Comparison of ENCODE assay signal across 36 cellular contexts in the genomic region with DNA sequence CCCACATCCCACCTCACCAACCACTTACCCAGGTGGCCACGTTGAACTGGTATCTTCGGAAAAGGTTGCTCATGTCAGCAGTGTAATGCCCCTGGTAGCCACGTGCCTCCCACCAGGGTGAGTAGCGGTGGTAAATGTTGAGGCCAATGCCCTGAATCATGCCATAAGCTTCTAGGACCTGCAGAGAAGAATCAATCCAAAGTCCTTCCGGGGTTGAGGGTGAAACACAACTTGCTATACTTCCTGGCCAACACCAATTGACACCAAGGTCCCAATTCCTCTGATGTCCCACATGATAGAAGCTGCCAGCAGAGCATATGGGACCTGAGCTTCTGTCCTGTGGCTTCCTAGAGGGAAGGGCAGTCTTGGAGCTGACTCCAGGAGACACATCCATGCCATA.
"Had no signal": no experiment of that assay in that cellular context is flagged by ENCODE, and none has a peak within 500 bp of the region (broad histone marks: within the 10 kb centered on the region; RNA-seq: fewer than 3 reads in every experiment).

No MANE protein-coding gene starts in this region.

- H3K9me3 Mint-ChIP-seq: activated CD4-positive, alpha-beta memory T cell treated with anti-CD3 and anti-CD28 coated beads for 36 hours; activated CD4-positive, alpha-beta T cell treated with anti-CD3 and anti-CD28 coated beads, Interleukin-2, amount 10 ng/mL, durations not matched to agents 24 days and 14 days; activated naive CD4-positive, alpha-beta T cell treated with anti-CD3 and anti-CD28 coated beads for 36 hours; activated naive CD4-positive, alpha-beta T cell treated with anti-CD3 and anti-CD28 coated beads, Interleukin-2, amount 50 U/mL, for 24 hours; activated naive CD8-positive, alpha-beta T cell treated with anti-CD3 and anti-CD28 coated beads for 36 hours; activated naive CD8-positive, alpha-beta T cell treated with anti-CD3 and anti-CD28 coated beads, Interleukin-2, amount 50 U/mL, for 24 hours; activated T-helper 1 cell treated with anti-CD3 and anti-CD28 coated beads, Interleukin-12 subunit alpha, Interleukin-12 subunit beta, Interleukin-2, Interleukin-4 antibody, amounts not matched to agents 30 ng/mL and 10 ng/mL and 1 ng/mL, durations not matched to agents 14 hours and 24 hours and 36 hours; activated T-helper 2 cell treated with anti-CD3 and anti-CD28 coated beads, Interferon-gamma antibody, Interleukin-2, Interleukin-4, amounts not matched to agents 10 μg/mL and 5 μg/mL and 100 μg/mL, durations not matched to agents 14 hours and 24 hours and 36 hours; effector memory CD8-positive, alpha-beta T cell; T-helper 2 cell treated with Interferon-gamma antibody and Interleukin-4, amounts not matched to agents 5 μg/mL and 100 μg/mL, for 36 hours had no signal

- H3K27ac ChIP-seq: adrenal gland, body of pancreas, esophagus muscularis mucosa, foreskin keratinocyte, gastrocnemius medialis, heart left ventricle had no signal

- H3K4me1 Mint-ChIP-seq: activated CD4-positive, alpha-beta T cell treated with anti-CD3 and anti-CD28 coated beads for 36 hours; activated CD4-positive, alpha-beta T cell treated with anti-CD3 and anti-CD28 coated beads, Interleukin-2, amount 10 ng/mL, durations not matched to agents 24 days and 14 days; activated CD8-positive, alpha-beta memory T cell treated with anti-CD3 and anti-CD28 coated beads, Interleukin-2, amount 10 ng/mL, durations not matched to agents 7 days and 5 days; activated naive CD4-positive, alpha-beta T cell treated with anti-CD3 and anti-CD28 coated beads, Interleukin-2, amount 50 U/mL, for 24 hours; activated naive CD8-positive, alpha-beta T cell treated with anti-CD3 and anti-CD28 coated beads for 36 hours; activated naive CD8-positive, alpha-beta T cell treated with anti-CD3 and anti-CD28 coated beads, Interleukin-2, amount 50 U/mL, for 24 hours; T-helper 17 cell had no signal

- H3K9me3 ChIP-seq: adrenal gland, body of pancreas, esophagus muscularis mucosa, gastrocnemius medialis, heart left ventricle had no signal

- H3K4me3 Mint-ChIP-seq: activated CD4-positive, alpha-beta memory T cell treated with anti-CD3 and anti-CD28 coated beads for 36 hours; activated CD4-positive, alpha-beta T cell treated with anti-CD3 and anti-CD28 coated beads for 36 hours; activated CD4-positive, alpha-beta T cell treated with anti-CD3 and anti-CD28 coated beads, Interleukin-2, amount 10 ng/mL, durations not matched to agents 24 days and 14 days; activated CD8-positive, alpha-beta memory T cell treated with anti-CD3 and anti-CD28 coated beads, Interleukin-2, amount 10 ng/mL, durations not matched to agents 7 days and 5 days; activated CD8-positive, alpha-beta T cell treated with anti-CD3 and anti-CD28 coated beads, Interleukin-2, amount 10 ng/mL, durations not matched to agents 7 days and 5 days; activated naive CD4-positive, alpha-beta T cell treated with anti-CD3 and anti-CD28 coated beads for 36 hours; activated naive CD4-positive, alpha-beta T cell treated with anti-CD3 and anti-CD28 coated beads, Interleukin-2, amount 50 U/mL, for 24 hours; activated naive CD8-positive, alpha-beta T cell treated with anti-CD3 and anti-CD28 coated beads for 36 hours; activated naive CD8-positive, alpha-beta T cell treated with anti-CD3 and anti-CD28 coated beads, Interleukin-2, amount 50 U/mL, for 24 hours; activated T-helper 1 cell treated with anti-CD3 and anti-CD28 coated beads, Interleukin-12 subunit alpha, Interleukin-12 subunit beta, Interleukin-2, Interleukin-4 antibody, amounts not matched to agents 30 ng/mL and 10 ng/mL and 1 ng/mL, durations not matched to agents 14 hours and 24 hours and 36 hours; effector memory CD8-positive, alpha-beta T cell; T-helper 17 cell; T-helper 2 cell treated with Interferon-gamma antibody and Interleukin-4, amounts not matched to agents 5 μg/mL and 100 μg/mL, for 36 hours had no signal

- DNase-seq: activated CD4-positive, alpha-beta memory T cell treated with anti-CD3 and anti-CD28 coated beads for 36 hours; activated CD4-positive, alpha-beta T cell treated with anti-CD3 and anti-CD28 coated beads for 36 hours; activated CD4-positive, alpha-beta T cell treated with anti-CD3 and anti-CD28 coated beads, Interleukin-2, amount 10 ng/mL, durations not matched to agents 24 days and 14 days; activated CD4-positive, CD25-positive, alpha-beta regulatory T cell; activated CD4-positive, CD25-positive, alpha-beta regulatory T cell treated with anti-CD3 and anti-CD28 coated beads, Interleukin-2, amount 50 U/mL, for 72 hours; activated CD8-positive, alpha-beta memory T cell treated with anti-CD3 and anti-CD28 coated beads, Interleukin-2, amount 10 ng/mL, durations not matched to agents 7 days and 5 days; activated CD8-positive, alpha-beta memory T cell treated with anti-CD3 and anti-CD28 coated beads, Interleukin-2, amount 50 U/mL, for 4 hours; activated CD8-positive, alpha-beta T cell treated with anti-CD3 and anti-CD28 coated beads, Interleukin-2, amount 10 ng/mL, durations not matched to agents 7 days and 5 days; activated effector memory CD4-positive, alpha-beta T cell treated with anti-CD3 and anti-CD28 coated beads, Interleukin-2, amount 50 U/mL, for 16 hours; activated naive CD4-positive, alpha-beta T cell treated with anti-CD3 and anti-CD28 coated beads for 36 hours; activated naive CD8-positive, alpha-beta T cell treated with anti-CD3 and anti-CD28 coated beads for 36 hours; activated naive CD8-positive, alpha-beta T cell treated with anti-CD3 and anti-CD28 coated beads, Interleukin-2, amount 50 U/mL, for 24 hours; activated T-cell treated with anti-CD3 and anti-CD28 coated beads, Interleukin-2, amount 50 U/mL, for 1 hour; activated T-cell treated with anti-CD3 and anti-CD28 coated beads, Interleukin-2, amount 50 U/mL, for 48 hours; adrenal gland; amygdala; aorta; body of pancreas; caudate nucleus; cortex of kidney; dermis blood vessel endothelial cell; effector CD4-positive, alpha-beta T cell; effector memory CD8-positive, alpha-beta T cell; erythroblast; foreskin keratinocyte; gastrocnemius medialis; glutamatergic neuron; T-helper 17 cell; T1000 had no signal

- H3K36me3 Mint-ChIP-seq: activated CD4-positive, alpha-beta memory T cell treated with anti-CD3 and anti-CD28 coated beads for 36 hours; activated CD8-positive, alpha-beta memory T cell treated with anti-CD3 and anti-CD28 coated beads, Interleukin-2, amount 10 ng/mL, durations not matched to agents 7 days and 5 days; activated naive CD4-positive, alpha-beta T cell treated with anti-CD3 and anti-CD28 coated beads, Interleukin-2, amount 50 U/mL, for 24 hours; activated naive CD8-positive, alpha-beta T cell treated with anti-CD3 and anti-CD28 coated beads for 36 hours had no signal

- H3K27me3 Mint-ChIP-seq: activated CD4-positive, alpha-beta T cell treated with anti-CD3 and anti-CD28 coated beads for 36 hours; activated naive CD4-positive, alpha-beta T cell treated with anti-CD3 and anti-CD28 coated beads, Interleukin-2, amount 50 U/mL, for 24 hours; activated naive CD8-positive, alpha-beta T cell treated with anti-CD3 and anti-CD28 coated beads, Interleukin-2, amount 50 U/mL, for 24 hours had no signal

- FAIRE-seq: colon had no signal

- H3K36me3 ChIP-seq: adrenal gland, esophagus muscularis mucosa, gastrocnemius medialis, heart left ventricle had no signal

- H3K4me3 ChIP-seq: adrenal gland, body of pancreas, esophagus muscularis mucosa, gastrocnemius medialis, heart left ventricle had no signal

- H3K27me3 ChIP-seq: adrenal gland, body of pancreas, esophagus muscularis mucosa, foreskin keratinocyte, gastrocnemius medialis, heart left ventricle had no signal

- ATAC-seq: activated CD4-positive, alpha-beta T cell treated with anti-CD3 and anti-CD28 coated beads for 36 hours; activated CD8-positive, alpha-beta memory T cell treated with anti-CD3 and anti-CD28 coated beads, Interleukin-2, amount 10 ng/mL, durations not matched to agents 7 days and 5 days; activated CD8-positive, alpha-beta T cell treated with anti-CD3 and anti-CD28 coated beads, Interleukin-2, amount 10 ng/mL, durations not matched to agents 7 days and 5 days; activated naive CD8-positive, alpha-beta T cell treated with anti-CD3 and anti-CD28 coated beads, Interleukin-2, amount 50 U/mL, for 24 hours; body of pancreas; effector memory CD8-positive, alpha-beta T cell; foreskin keratinocyte; gastrocnemius medialis; heart left ventricle; T-helper 17 cell had no signal

- H3K27ac Mint-ChIP-seq: activated CD4-positive, alpha-beta memory T cell treated with anti-CD3 and anti-CD28 coated beads for 36 hours; activated CD4-positive, alpha-beta T cell treated with anti-CD3 and anti-CD28 coated beads for 36 hours; activated CD4-positive, alpha-beta T cell treated with anti-CD3 and anti-CD28 coated beads, Interleukin-2, amount 10 ng/mL, durations not matched to agents 24 days and 14 days; activated CD8-positive, alpha-beta memory T cell treated with anti-CD3 and anti-CD28 coated beads, Interleukin-2, amount 10 ng/mL, durations not matched to agents 7 days and 5 days; activated CD8-positive, alpha-beta T cell treated with anti-CD3 and anti-CD28 coated beads, Interleukin-2, amount 10 ng/mL, durations not matched to agents 7 days and 5 days; activated naive CD4-positive, alpha-beta T cell treated with anti-CD3 and anti-CD28 coated beads for 36 hours; activated naive CD4-positive, alpha-beta T cell treated with anti-CD3 and anti-CD28 coated beads, Interleukin-2, amount 50 U/mL, for 24 hours; activated naive CD8-positive, alpha-beta T cell treated with anti-CD3 and anti-CD28 coated beads for 36 hours; activated naive CD8-positive, alpha-beta T cell treated with anti-CD3 and anti-CD28 coated beads, Interleukin-2, amount 50 U/mL, for 24 hours; activated T-helper 1 cell treated with anti-CD3 and anti-CD28 coated beads, Interleukin-12 subunit alpha, Interleukin-12 subunit beta, Interleukin-2, Interleukin-4 antibody, amounts not matched to agents 30 ng/mL and 10 ng/mL and 1 ng/mL, durations not matched to agents 14 hours and 24 hours and 36 hours; activated T-helper 2 cell treated with anti-CD3 and anti-CD28 coated beads, Interferon-gamma antibody, Interleukin-2, Interleukin-4, amounts not matched to agents 10 μg/mL and 5 μg/mL and 100 μg/mL, durations not matched to agents 14 hours and 24 hours and 36 hours; T-helper 17 cell; T-helper 2 cell treated with Interferon-gamma antibody and Interleukin-4, amounts not matched to agents 5 μg/mL and 100 μg/mL, for 36 hours had no signal

- H3K4me1 ChIP-seq: adrenal gland, body of pancreas, esophagus muscularis mucosa, gastrocnemius medialis, heart left ventricle had no signal
